1 cellular context compared by ENCODE assay signal in the genomic region with DNA sequence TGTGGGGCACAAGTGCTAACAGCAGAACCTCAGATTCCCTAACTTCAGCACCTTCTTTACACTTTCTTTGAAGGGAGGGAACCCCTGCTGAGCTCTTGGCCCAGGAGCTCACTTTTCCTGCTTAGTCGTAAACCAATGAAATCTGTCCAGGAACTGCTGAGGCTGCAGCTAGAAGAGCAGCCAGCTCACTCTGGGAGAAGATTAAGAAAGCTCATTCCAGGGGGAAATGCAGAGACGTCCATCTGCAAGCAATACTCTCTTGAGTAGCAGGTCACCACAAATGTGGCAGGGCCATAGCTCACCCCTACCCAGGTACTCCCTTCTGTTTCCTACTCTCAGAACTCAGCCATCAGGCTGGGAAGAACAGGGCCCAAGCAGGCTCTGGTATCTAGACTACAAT.
TF ChIP-seq lines count a peak whose summit lies in the region.

No MANE protein-coding gene starts in this region.

TF ChIP-seq in GM23338, 12 proteins besides CTCF, POLR2A, EP300 and RAD21 (continued from another document):
- TF ChIP-seq ZNF462 (CRISPR knock-in tag; IDR thresholded peaks at IDR 0.05) (no peak; the same call in 1 of the 2 replicates), POLR2AphosphoS5 (IDR thresholded peaks at IDR 0.05; ENCODE audit: low read depth) (no peak), NANOG (IDR thresholded peaks at IDR 0.05; ENCODE audit: borderline replicate concordance) (no peak), CREB1 (CRISPR knock-in tag; IDR thresholded peaks at IDR 0.05; ENCODE audit: low read depth) (no peak), STAT1 (IDR thresholded peaks at IDR 0.05; ENCODE audit: unreplicated experiment) (no peak), ZNF331 (CRISPR knock-in tag; IDR thresholded peaks at IDR 0.05; ENCODE audit: low read depth) (no peak), EZH2 (IDR thresholded peaks at IDR 0.05; ENCODE audit: low read depth, unreplicated experiment) (no peak), JUNB (IDR thresholded peaks at IDR 0.05; ENCODE audit: unreplicated experiment) (no peak)
- TF ChIP-seq, protein P1, sequence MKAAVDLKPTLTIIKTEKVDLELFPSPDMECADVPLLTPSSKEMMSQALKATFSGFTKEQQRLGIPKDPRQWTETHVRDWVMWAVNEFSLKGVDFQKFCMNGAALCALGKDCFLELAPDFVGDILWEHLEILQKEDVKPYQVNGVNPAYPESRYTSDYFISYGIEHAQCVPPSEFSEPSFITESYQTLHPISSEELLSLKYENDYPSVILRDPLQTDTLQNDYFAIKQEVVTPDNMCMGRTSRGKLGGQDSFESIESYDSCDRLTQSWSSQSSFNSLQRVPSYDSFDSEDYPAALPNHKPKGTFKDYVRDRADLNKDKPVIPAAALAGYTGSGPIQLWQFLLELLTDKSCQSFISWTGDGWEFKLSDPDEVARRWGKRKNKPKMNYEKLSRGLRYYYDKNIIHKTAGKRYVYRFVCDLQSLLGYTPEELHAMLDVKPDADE (IDR thresholded peaks at IDR 0.05): no peak
TF ChIP-seq in GM23338: peak in this region for 0.
